In genomic region chr1:191618202-191618601, GRCh38 we compare ENCODE assay signal across 20 cellular contexts.
DNase-seq lines count a peak whose midpoint lies in the region; ATAC-seq, FAIRE-seq and TF ChIP-seq lines count a peak whose summit lies in the region.
"Had no signal": no experiment of that assay in that cellular context is flagged by ENCODE, and none has a peak within 500 bp of the region (broad histone marks: within the 10 kb centered on the region; RNA-seq: fewer than 3 reads in every experiment).

No MANE protein-coding gene starts in this region.

- no peak for ATAC-seq in A549
- ATAC-seq in left colon = no peak
- ATAC-seq: CD8-positive, alpha-beta T cell; GM12878; HCT116 had no signal

- POLR2A ChIA-PET in A549 (lab: Yijun Ruan, JAX) = no interaction called here

- H3K4me3 ChIP-seq in A549 (no peak overlapping the region), adipocyte (ENCODE audit: low read length) (no peak overlapping the region), subcutaneous abdominal adipose tissue (ENCODE audit: low read depth in 1 of 5, low read length in 5 of 5) (no peak overlapping the region)
- H3K4me3 ChIP-seq: BLaER1 treated with 17β-estradiol and CSF1 and Interleukin-3, amounts not matched to agents 10 nM and 100 nM; GM12878 had no signal

- no peak for TF ChIP-seq RAD21 in A549 (conservative IDR thresholded peaks at IDR 0.05 in 1 of 2, IDR thresholded peaks at IDR 0.05 in 1 of 2)

- no peak for TF ChIP-seq POLR2A in A549 (IDR thresholded peaks at IDR 0.05; ENCODE audit: low read length)

- peak overlapping the region; percentile 32 for H3K9ac ChIP-seq in adipocyte (ENCODE audit: low read length)
- H3K9ac ChIP-seq in subcutaneous abdominal adipose tissue (ENCODE audit: low read length in 5 of 5) = peak overlapping the region in 1 of 5 donors; percentile 5
- H3K9ac ChIP-seq: BLaER1 treated with 17β-estradiol and CSF1 and Interleukin-3, amounts not matched to agents 10 nM and 100 nM had no signal

- CTCF ChIA-PET in A549 (lab: Yijun Ruan, JAX) = interaction anchor here (1.5 kb wide), 1 partner anchor 14 kb away, joined by 3 read pairs; no protein-coding TSS in a partner anchor

- intact Hi-C loops in head of caudate nucleus (cut with DNase I) = no loop called here
- intact Hi-C loops in left colon (cut with DNase I, micrococcal nuclease) = no loop called here

- DNase-seq in A549 (ENCODE audit: low read depth in 1 of 2, low spot score in 1 of 2) (no peak), adipocyte (ENCODE audit: low read depth) (no peak), left kidney (ENCODE audit: low read depth, low spot score) (peak; percentile 45), head of caudate nucleus (no peak), HK-2 (ENCODE audit: unreplicated experiment) (no peak), left colon (no peak)
- DNase-seq: 8988T; CD8-positive, alpha-beta T cell; DMS 273 treated with DMSO at 0.1 percent for 48 hours; DMS53; DND-41; EL; GOT3; H7; HFFc6 had no signal

- H3K27me3 ChIP-seq in adipocyte (replicated peaks; ENCODE audit: control insufficient read depth, insufficient read depth, low read length) (no peaks in the 10 kb centered on the region), subcutaneous abdominal adipose tissue (ENCODE audit: control insufficient read depth in 5 of 5, insufficient read depth in 4 of 5, low read length in 5 of 5) (no peaks in the 10 kb centered on the region)
- H3K27me3 ChIP-seq: BLaER1 treated with 17β-estradiol and CSF1 and Interleukin-3, amounts not matched to agents 10 nM and 100 nM had no signal

- no peak overlapping the region for H3K4me2 ChIP-seq in A549
- H3K4me2 ChIP-seq: BLaER1 treated with 17β-estradiol and CSF1 and Interleukin-3, amounts not matched to agents 10 nM and 100 nM had no signal

- TF ChIP-seq CTCF in A549 (IDR thresholded peaks at IDR 0.05) = no peak

- WGBS in A549 (ENCODE audit: missing lambda C conversion rate) = 83% methylated on average over 2 of the region's 2 CpGs

- H3K27ac ChIP-seq in A549 (no peak overlapping the region), subcutaneous abdominal adipose tissue (ENCODE audit: low read depth, low read length) (peak overlapping the region; percentile 65)
- H3K27ac ChIP-seq: BLaER1 treated with 17β-estradiol and CSF1 and Interleukin-3, amounts not matched to agents 10 nM and 100 nM; HL-60 had no signal

- FAIRE-seq in A549 (lab: Jason Lieb, UNC) = no peak
- FAIRE-seq: GM12878 had no signal

- H3K36me3 ChIP-seq in adipocyte (ENCODE audit: control insufficient read depth, insufficient read depth, low read length, severe bottlenecking) (no peaks in the 10 kb centered on the region), subcutaneous abdominal adipose tissue (ENCODE audit: control insufficient read depth in 5 of 5, insufficient read depth in 5 of 5, low read length in 5 of 5) (no peaks in the 10 kb centered on the region)
- H3K36me3 ChIP-seq: BLaER1 treated with 17β-estradiol and CSF1 and Interleukin-3, amounts not matched to agents 10 nM and 100 nM had no signal

- no peaks in the 10 kb centered on the region for H3K9me3 ChIP-seq in A549
- no peaks in the 10 kb centered on the region for H3K9me3 ChIP-seq in adipocyte (ENCODE audit: control insufficient read depth, low read length)
- H3K9me3 ChIP-seq in subcutaneous abdominal adipose tissue (ENCODE audit: control insufficient read depth in 5 of 5, low read length in 5 of 5) = no peaks in the 10 kb centered on the region
- H3K9me3 ChIP-seq: BLaER1 treated with 17β-estradiol and CSF1 and Interleukin-3, amounts not matched to agents 10 nM and 100 nM had no signal

- no peak for TF ChIP-seq EP300 in A549 (IDR thresholded peaks at IDR 0.05)

- H3K4me1 ChIP-seq in A549 (no peaks in the 10 kb centered on the region), adipocyte (ENCODE audit: control insufficient read depth, insufficient read depth, low read length) (peaks cover 25% of the 10 kb centered on the region), subcutaneous abdominal adipose tissue (ENCODE audit: control insufficient read depth in 5 of 5, insufficient read depth in 5 of 5, low read length in 5 of 5) (peaks cover 0 to 22% (median 4%) of the 10 kb centered on the region in 5 donors)
- H3K4me1 ChIP-seq: BLaER1 treated with 17β-estradiol and CSF1 and Interleukin-3, amounts not matched to agents 10 nM and 100 nM had no signal

TF ChIP-seq in A549, 52 proteins besides CTCF, POLR2A, EP300 and RAD21:
- TF ChIP-seq BHLHE40 (IDR thresholded peaks at IDR 0.05; ENCODE audit: low read depth, low read length) (no peak), MAFK (IDR thresholded peaks at IDR 0.05; ENCODE audit: partially characterized antibody) (peak; percentile 64)
